ENCODE assay signal across 29 cellular contexts in genomic region chr6:133415262-133415661, GRCh38.
"Had no signal": no experiment of that assay in that cellular context is flagged by ENCODE, and none has a peak within 500 bp of the region (broad histone marks: within the 10 kb centered on the region; RNA-seq: fewer than 3 reads in every experiment).

No MANE protein-coding gene starts in this region.

- H3K4me3 Mint-ChIP-seq: activated CD4-positive, alpha-beta memory T cell treated with anti-CD3 and anti-CD28 coated beads, Interleukin-2, amount 10 ng/mL, durations not matched to agents 7 days and 5 days; activated CD4-positive, alpha-beta T cell treated with anti-CD3 and anti-CD28 coated beads, Interleukin-2, amount 10 ng/mL, durations not matched to agents 7 days and 5 days; activated naive CD4-positive, alpha-beta T cell treated with anti-CD3 and anti-CD28 coated beads, Interleukin-2, amount 10 ng/mL, durations not matched to agents 7 days and 5 days; activated naive CD8-positive, alpha-beta T cell treated with anti-CD3 and anti-CD28 coated beads, Interleukin-2, amount 10 ng/mL, durations not matched to agents 7 days and 5 days; activated T-cell treated with anti-CD3 and anti-CD28 coated beads, Interleukin-2, amount 50 U/mL, for 24 hours; activated T-cell treated with anti-CD3 and anti-CD28 coated beads, Interleukin-2, amount 50 U/mL, for 72 hours; brain; central memory CD8-positive, alpha-beta T cell; dendritic cell treated with granulocyte-macrophage colony-stimulating factor and Interleukin-4, amounts not matched to agents 40 ng/mL and 50 ng/mL, for 4 days; endodermal cell; WTC11 had no signal

- H3K27ac Mint-ChIP-seq: activated CD4-positive, alpha-beta memory T cell treated with anti-CD3 and anti-CD28 coated beads, Interleukin-2, amount 10 ng/mL, durations not matched to agents 7 days and 5 days; activated CD4-positive, alpha-beta T cell treated with anti-CD3 and anti-CD28 coated beads, Interleukin-2, amount 10 ng/mL, durations not matched to agents 7 days and 5 days; activated naive CD4-positive, alpha-beta T cell treated with anti-CD3 and anti-CD28 coated beads, Interleukin-2, amount 10 ng/mL, durations not matched to agents 7 days and 5 days; activated naive CD4-positive, alpha-beta T cell treated with anti-CD3 and anti-CD28 coated beads, Interleukin-2, amount 50 U/mL, for 72 hours; activated naive CD8-positive, alpha-beta T cell treated with anti-CD3 and anti-CD28 coated beads, Interleukin-2, amount 10 ng/mL, durations not matched to agents 7 days and 5 days; activated T-cell treated with anti-CD3 and anti-CD28 coated beads, Interleukin-2, amount 50 U/mL, for 24 hours; activated T-cell treated with anti-CD3 and anti-CD28 coated beads, Interleukin-2, amount 50 U/mL, for 72 hours; brain; dendritic cell treated with granulocyte-macrophage colony-stimulating factor and Interleukin-4, amounts not matched to agents 40 ng/mL and 50 ng/mL, for 4 days; endodermal cell; WTC11 had no signal

- H3K9me3 Mint-ChIP-seq: activated CD4-positive, alpha-beta memory T cell treated with anti-CD3 and anti-CD28 coated beads, Interleukin-2, amount 10 ng/mL, durations not matched to agents 7 days and 5 days; activated CD4-positive, alpha-beta T cell treated with anti-CD3 and anti-CD28 coated beads, Interleukin-2, amount 10 ng/mL, durations not matched to agents 7 days and 5 days; activated naive CD4-positive, alpha-beta T cell treated with anti-CD3 and anti-CD28 coated beads, Interleukin-2, amount 10 ng/mL, durations not matched to agents 7 days and 5 days; activated naive CD4-positive, alpha-beta T cell treated with anti-CD3 and anti-CD28 coated beads, Interleukin-2, amount 50 U/mL, for 72 hours; activated naive CD8-positive, alpha-beta T cell treated with anti-CD3 and anti-CD28 coated beads, Interleukin-2, amount 10 ng/mL, durations not matched to agents 7 days and 5 days; activated T-cell treated with anti-CD3 and anti-CD28 coated beads, Interleukin-2, amount 50 U/mL, for 24 hours; activated T-cell treated with anti-CD3 and anti-CD28 coated beads, Interleukin-2, amount 50 U/mL, for 72 hours; brain; central memory CD8-positive, alpha-beta T cell; dendritic cell treated with granulocyte-macrophage colony-stimulating factor and Interleukin-4, amounts not matched to agents 40 ng/mL and 50 ng/mL, for 4 days; endodermal cell; WTC11 had no signal

- H3K27me3 Mint-ChIP-seq: activated CD4-positive, alpha-beta memory T cell treated with anti-CD3 and anti-CD28 coated beads, Interleukin-2, amount 10 ng/mL, durations not matched to agents 7 days and 5 days; activated CD4-positive, alpha-beta T cell treated with anti-CD3 and anti-CD28 coated beads, Interleukin-2, amount 10 ng/mL, durations not matched to agents 7 days and 5 days; activated naive CD4-positive, alpha-beta T cell treated with anti-CD3 and anti-CD28 coated beads, Interleukin-2, amount 10 ng/mL, durations not matched to agents 7 days and 5 days; activated naive CD8-positive, alpha-beta T cell treated with anti-CD3 and anti-CD28 coated beads, Interleukin-2, amount 10 ng/mL, durations not matched to agents 7 days and 5 days; activated T-cell treated with anti-CD3 and anti-CD28 coated beads, Interleukin-2, amount 50 U/mL, for 24 hours; brain; central memory CD8-positive, alpha-beta T cell; dendritic cell treated with granulocyte-macrophage colony-stimulating factor and Interleukin-4, amounts not matched to agents 40 ng/mL and 50 ng/mL, for 4 days had no signal

- ATAC-seq: activated naive CD4-positive, alpha-beta T cell treated with anti-CD3 and anti-CD28 coated beads, Interleukin-2, amount 50 U/mL, for 72 hours; activated T-cell treated with anti-CD3 and anti-CD28 coated beads, Interleukin-2, amount 50 U/mL, for 72 hours; esophagus mucosa had no signal

- H3K27ac ChIP-seq: ascending aorta, breast epithelium, cardiac muscle cell, coronary artery, dorsolateral prefrontal cortex, VCaP had no signal

- H3K36me3 Mint-ChIP-seq: activated naive CD4-positive, alpha-beta T cell treated with anti-CD3 and anti-CD28 coated beads, Interleukin-2, amount 10 ng/mL, durations not matched to agents 7 days and 5 days; activated naive CD4-positive, alpha-beta T cell treated with anti-CD3 and anti-CD28 coated beads, Interleukin-2, amount 50 U/mL, for 72 hours; activated naive CD8-positive, alpha-beta T cell treated with anti-CD3 and anti-CD28 coated beads, Interleukin-2, amount 10 ng/mL, durations not matched to agents 7 days and 5 days; brain; WTC11 had no signal

- H3K9me3 ChIP-seq: ascending aorta, breast epithelium had no signal

- H3K4me1 ChIP-seq: ascending aorta, breast epithelium had no signal

- DNase-seq: activated CD4-positive, alpha-beta memory T cell treated with anti-CD3 and anti-CD28 coated beads, Interleukin-2, amount 10 ng/mL, durations not matched to agents 7 days and 5 days; activated CD4-positive, alpha-beta T cell treated with anti-CD3 and anti-CD28 coated beads for 1 hour; activated CD4-positive, alpha-beta T cell treated with anti-CD3 and anti-CD28 coated beads for 4 hours; activated CD4-positive, alpha-beta T cell treated with anti-CD3 and anti-CD28 coated beads, Interleukin-2, amount 10 ng/mL, durations not matched to agents 7 days and 5 days; activated CD4-positive, alpha-beta T cell treated with anti-CD3 and anti-CD28 coated beads, Interleukin-2, amount 50 U/mL, for 4 hours; activated CD8-positive, alpha-beta memory T cell treated with anti-CD3 and anti-CD28 coated beads, Interleukin-2, amount 50 U/mL, for 48 hours; activated gamma-delta T cell; activated naive CD4-positive, alpha-beta T cell; activated naive CD4-positive, alpha-beta T cell treated with anti-CD3 and anti-CD28 coated beads, Interleukin-2, amount 10 ng/mL, durations not matched to agents 7 days and 5 days; activated naive CD8-positive, alpha-beta T cell treated with anti-CD3 and anti-CD28 coated beads, Interleukin-2, amount 10 ng/mL, durations not matched to agents 7 days and 5 days; activated T-cell treated with anti-CD3 and anti-CD28 coated beads for 4 hours; activated T-cell treated with anti-CD3 and anti-CD28 coated beads, Interleukin-2, amount 50 U/mL, for 24 hours; activated T-cell treated with anti-CD3 and anti-CD28 coated beads, Interleukin-2, amount 50 U/mL, for 72 hours; dorsolateral prefrontal cortex; effector memory CD4-positive, alpha-beta T cell; endodermal cell; foreskin fibroblast; T-helper 2 cell had no signal

- H3K36me3 ChIP-seq: ascending aorta, breast epithelium, cardiac muscle cell had no signal

- H3K4me3 ChIP-seq: ascending aorta, breast epithelium, cardiac muscle cell, coronary artery, dorsolateral prefrontal cortex had no signal

- H3K4me1 Mint-ChIP-seq: activated CD4-positive, alpha-beta memory T cell treated with anti-CD3 and anti-CD28 coated beads, Interleukin-2, amount 10 ng/mL, durations not matched to agents 7 days and 5 days; activated CD4-positive, alpha-beta T cell treated with anti-CD3 and anti-CD28 coated beads, Interleukin-2, amount 10 ng/mL, durations not matched to agents 7 days and 5 days; activated naive CD4-positive, alpha-beta T cell treated with anti-CD3 and anti-CD28 coated beads, Interleukin-2, amount 10 ng/mL, durations not matched to agents 7 days and 5 days; activated naive CD8-positive, alpha-beta T cell treated with anti-CD3 and anti-CD28 coated beads, Interleukin-2, amount 10 ng/mL, durations not matched to agents 7 days and 5 days; central memory CD8-positive, alpha-beta T cell had no signal

- H3K27me3 ChIP-seq: ascending aorta, breast epithelium, cardiac muscle cell had no signal
